Comparison of ENCODE assay signal across 8 cellular contexts in genomic region chr9:81687521-81688261, GRCh38.
DNase-seq lines count a peak whose midpoint lies in the region; ATAC-seq and TF ChIP-seq lines count a peak whose summit lies in the region.

No MANE protein-coding gene starts in this region.

- H3K9me3 ChIP-seq in RWPE2 (ENCODE audit: severe bottlenecking) = no peaks in the 10 kb centered on the region
- no peaks in the 10 kb centered on the region for H3K9me3 ChIP-seq in muscle layer of colon (ENCODE audit: low read length)

- DNase-seq in DMS 273 (lab: John Stamatoyannopoulos, UW; ENCODE audit: unreplicated experiment) = peak; percentile 74
- DNase-seq in DMS 273 treated with DMSO at 0.1 percent for 48 hours (lab: John Stamatoyannopoulos, UW) = no peak
- DNase-seq in RWPE2 (ENCODE audit: low spot score) = peak; percentile 68
- DNase-seq in epithelial cell of prostate (ENCODE audit: low read depth, low spot score) = no peak
- no peak for DNase-seq in hippocampal formation (lab: John Stamatoyannopoulos, UW)

- H3K27ac ChIP-seq in RWPE2 (ENCODE audit: poor library complexity, severe bottlenecking) = peak overlapping the region; percentile 75
- peak overlapping the region; percentile 84 for H3K27ac ChIP-seq in epithelial cell of prostate
- peak overlapping the region; percentile 96 for H3K27ac ChIP-seq in muscle layer of colon (ENCODE audit: low read depth, low read length)

- ATAC-seq in RWPE2 (ENCODE audit: low read depth) (no peak), HG03354 (IDR thresholded peaks at IDR 0.05; ENCODE audit: poor library complexity, severe bottlenecking, unreplicated experiment) (no peak), GM19463 (IDR thresholded peaks at IDR 0.05; ENCODE audit: unreplicated experiment) (no peak)

- H3K36me3 ChIP-seq in RWPE2 (ENCODE audit: low read depth) (peaks cover 33% of the 10 kb centered on the region), muscle layer of colon (ENCODE audit: insufficient read depth, low read length) (peaks cover 26% of the 10 kb centered on the region)

- no peaks in the 10 kb centered on the region for H3K27me3 ChIP-seq in RWPE2 (ENCODE audit: insufficient read depth, poor library complexity, severe bottlenecking)
- H3K27me3 ChIP-seq in muscle layer of colon (ENCODE audit: control insufficient read depth in 1 of 2, insufficient read depth in 2 of 2, low read length in 2 of 2) = no peaks in the 10 kb centered on the region

- H3K9ac ChIP-seq in muscle layer of colon (ENCODE audit: low read length) = peak overlapping the region; percentile 18

- H3K4me3 ChIP-seq in RWPE2 (ENCODE audit: severe bottlenecking) (peak overlapping the region; percentile 64), muscle layer of colon (ENCODE audit: low read depth in 1 of 2, low read length in 2 of 2) (peak overlapping the region; percentile 63 to 81)

- H3K4me1 ChIP-seq in RWPE2 (ENCODE audit: insufficient read depth, poor library complexity, severe bottlenecking) (peaks cover 17% of the 10 kb centered on the region), muscle layer of colon (ENCODE audit: insufficient read depth, low read length) (peaks cover 37% of the 10 kb centered on the region)

- TF ChIP-seq CTCF in RWPE2 (IDR thresholded peaks at IDR 0.05; ENCODE audit: poor library complexity, severe bottlenecking) = no peak

Comparison
In these comparisons a context has a peak if more than half of its experiments do, and no peak if none do; other contexts are left out.
1. DNase-seq: peak in DMS 273 (single experiment) and RWPE2 (single experiment); none in DMS 273 treated with DMSO at 0.1 percent for 48 hours (single experiment), epithelial cell of prostate (single experiment) and hippocampal formation (0 of 2).
2. Peak in every context shown above with its lines, with median percentiles within 50 percentile points of each other: H3K27ac ChIP-seq.